In genomic region chr18:48134609-48135008, GRCh38 we compare ENCODE assay signal across 1 cellular context.
TF ChIP-seq lines count a peak whose summit lies in the region.

No MANE protein-coding gene starts in this region.

TF ChIP-seq in GM23338, 12 proteins besides CTCF, POLR2A, EP300 and RAD21:
- TF ChIP-seq ZNF462 (CRISPR knock-in tag; IDR thresholded peaks at IDR 0.05) (no peak), EZH2phosphoT487 (IDR thresholded peaks at IDR 0.05; ENCODE audit: unreplicated experiment) (no peak), STAT1 (IDR thresholded peaks at IDR 0.05; ENCODE audit: unreplicated experiment) (no peak), JUNB (IDR thresholded peaks at IDR 0.05; ENCODE audit: unreplicated experiment) (no peak), CREB1 (CRISPR knock-in tag; IDR thresholded peaks at IDR 0.05; ENCODE audit: low read depth) (no peak), ZNF114 (CRISPR knock-in tag; IDR thresholded peaks at IDR 0.05) (no peak), NANOG (IDR thresholded peaks at IDR 0.05; ENCODE audit: borderline replicate concordance) (no peak), ETS1 (IDR thresholded peaks at IDR 0.05) (no peak), ZNF331 (CRISPR knock-in tag; IDR thresholded peaks at IDR 0.05; ENCODE audit: low read depth) (no peak), EZH2 (IDR thresholded peaks at IDR 0.05; ENCODE audit: low read depth, unreplicated experiment) (no peak), POLR2AphosphoS5 (IDR thresholded peaks at IDR 0.05; ENCODE audit: low read depth) (no peak), REST (IDR thresholded peaks at IDR 0.05; ENCODE audit: unreplicated experiment) (no peak)
